10 cellular contexts compared by ENCODE assay signal in the genomic region with DNA sequence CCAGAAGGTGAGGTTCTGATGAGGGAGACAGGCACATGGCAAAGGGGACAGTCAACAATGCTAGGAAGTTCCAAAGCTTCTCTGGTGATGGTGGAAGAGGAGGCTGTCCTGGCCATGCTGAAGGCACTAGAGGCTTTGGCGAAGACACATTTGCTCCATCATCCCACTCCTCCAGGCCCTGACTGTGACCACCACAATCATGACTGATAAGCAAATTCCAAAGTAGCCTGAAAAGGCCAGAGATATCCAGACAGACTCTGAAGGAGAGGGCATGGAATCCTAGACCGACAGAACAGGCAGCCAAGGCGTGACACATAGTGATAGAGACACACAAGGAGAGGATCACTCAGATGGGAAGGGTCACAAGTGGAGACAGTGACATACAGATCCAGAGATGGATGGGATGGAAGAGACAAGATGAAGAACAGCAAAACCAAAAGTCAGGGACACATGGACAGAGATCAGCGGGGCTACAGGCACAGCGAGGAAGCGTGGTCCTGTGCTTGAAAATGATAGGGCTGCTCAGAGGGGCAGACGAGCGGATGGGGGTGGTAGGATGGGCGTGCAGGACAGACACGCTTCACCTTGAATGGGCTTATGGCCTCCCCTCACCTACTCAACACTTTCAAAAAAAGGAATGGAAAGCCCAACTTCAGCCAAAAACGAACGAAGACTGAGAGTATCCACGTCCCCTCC. TPM values are rescaled to one million over a fixed set of nuclear protein-coding genes. Genes with fewer than 3 reads are reported as not detected.
DNase-seq lines count a peak whose midpoint lies in the region; ATAC-seq and TF ChIP-seq lines count a peak whose summit lies in the region.
"Had no signal": no experiment of that assay in that cellular context is flagged by ENCODE, and none has a peak within 500 bp of the region (broad histone marks: within the 10 kb centered on the region; RNA-seq: fewer than 3 reads in every experiment).

No MANE protein-coding gene starts in this region.

- peak overlapping the region; percentile 93 for H3K4me3 ChIP-seq in H7 (ENCODE audit: insufficient read depth, low read depth, low read length)
- H3K4me3 ChIP-seq in WI38 (ENCODE audit: low read depth, low read length) = peak overlapping the region; percentile 54
- H3K4me3 ChIP-seq in iPS-15b (ENCODE audit: low read depth, low read length) = peak overlapping the region; percentile 88
- H3K4me3 ChIP-seq in spleen = peak overlapping the region in 7 of 8 donors; percentile 49 to 80 (median 72)

- no peak for DNase-seq in H7
- DNase-seq in spleen = no peak
- DNase-seq in nephron progenitor cell = no peak
- DNase-seq in SKM-1 (lab: John Stamatoyannopoulos, UW; ENCODE audit: unreplicated experiment) = no peak
- no peak for DNase-seq in DMS114 treated with DMSO at 0.1 percent for 48 hours (lab: John Stamatoyannopoulos, UW; ENCODE audit: unreplicated experiment)
- DNase-seq: NCI-H2107 had no signal

- H3K4me3 Mint-ChIP-seq in nephron progenitor cell = no peak overlapping the region
- H3K4me3 Mint-ChIP-seq: activated B cell treated with CpG ODN at 0.5 μM for 24 hours had no signal

- no peaks in the 10 kb centered on the region for H3K9me3 ChIP-seq in iPS-15b (ENCODE audit: control insufficient read depth, insufficient read depth, low read length)
- H3K9me3 ChIP-seq in spleen = no peaks in the 10 kb centered on the region

- WGBS in spleen, 5 donors = 49 to 80% (median 56%) methylated on average over 10 to 13 of the region's 13 CpGs

- H3K9me3 Mint-ChIP-seq in nephron progenitor cell = no peaks in the 10 kb centered on the region
- H3K9me3 Mint-ChIP-seq: activated B cell treated with CpG ODN at 0.5 μM for 24 hours had no signal

- TF ChIP-seq CTCF in WI38 (IDR thresholded peaks at IDR 0.05; ENCODE audit: low read depth, low read length) (no peak), spleen (IDR thresholded peaks at IDR 0.05 in 8 of 11, conservative IDR thresholded peaks at IDR 0.05 in 3 of 11) (no peak), nephron progenitor cell (IDR thresholded peaks at IDR 0.05) (no peak)

- no peaks in the 10 kb centered on the region for H3K36me3 Mint-ChIP-seq in nephron progenitor cell (ENCODE audit: low read depth)

- no peak for ATAC-seq in GM18505 (IDR thresholded peaks at IDR 0.05; ENCODE audit: unreplicated experiment)

- peaks cover 8% of the 10 kb centered on the region for H3K4me1 Mint-ChIP-seq in nephron progenitor cell

- no peak overlapping the region for H3K27ac Mint-ChIP-seq in nephron progenitor cell

- peak overlapping the region in 3 of 8 donors; percentile 65 to 77 (median 68) for H3K27ac ChIP-seq in spleen

- intact Hi-C loops in spleen (cut with DNase I; ENCODE audit: low total_unique reads) = no loop called here

- TF ChIP-seq POLR2A in spleen (IDR thresholded peaks at IDR 0.05) (no peak), GM18505 (IDR thresholded peaks at IDR 0.05; ENCODE audit: borderline replicate concordance, extremely low read depth, insufficient read depth, insufficient read length) (no peak)

- H3K27me3 Mint-ChIP-seq in nephron progenitor cell (ENCODE audit: low read depth, poor library complexity) = peaks cover 3% of the 10 kb centered on the region
- H3K27me3 Mint-ChIP-seq: activated B cell treated with CpG ODN at 0.5 μM for 24 hours had no signal

- no peaks in the 10 kb centered on the region for H3K27me3 ChIP-seq in H7 (ENCODE audit: control insufficient read depth, insufficient read depth, low read length)
- no peaks in the 10 kb centered on the region for H3K27me3 ChIP-seq in iPS-15b (ENCODE audit: control insufficient read depth, insufficient read depth, low read length)
- H3K27me3 ChIP-seq in spleen (replicated peaks in 1 of 7) = peaks cover 0 to 11% (median 0%) of the 10 kb centered on the region in 7 donors

- H3K36me3 ChIP-seq in H7 (replicated peaks; ENCODE audit: control insufficient read depth, insufficient read depth, low read length) (no peaks in the 10 kb centered on the region), iPS-15b (ENCODE audit: control insufficient read depth, insufficient read depth, low read length) (no peaks in the 10 kb centered on the region), spleen (no peaks in the 10 kb centered on the region)

- H3K4me1 ChIP-seq in iPS-15b (ENCODE audit: control insufficient read depth, insufficient read depth, low read length) (peaks cover 48% of the 10 kb centered on the region), spleen (peaks cover 3 to 41% (median 20%) of the 10 kb centered on the region in 6 donors)

- H3K9ac ChIP-seq in iPS-15b (ENCODE audit: low read depth, low read length) = peak overlapping the region; percentile 76

RNA-seq across cellular contexts. Expression of a gene that starts 1.3 kb away (rescaled TPM):
- total RNA-seq in H7 (2014; rRNA removed; shearing (Covaris generic)) = 2.2 and 3.4 TPM in 2 replicates
- total RNA-seq in spleen = 1 to 10 TPM in 5 of 7 donors, under 1 TPM in 2; 0.42 to 2.9 (median 1.5) TPM
- under 1 TPM; 0.09 to 0.35 (median 0.11) TPM for polyA plus RNA-seq in spleen

RNA-seq across cellular contexts. Expression of a gene that starts 5.8 kb away (rescaled TPM):
- total RNA-seq in H7 (2014; rRNA removed; shearing (Covaris generic)) = 12.1 and 14.0 TPM in 2 replicates
- total RNA-seq in spleen = 10 to 100 TPM; 16.8 to 25.4 (median 18.6) TPM
- 10 to 100 TPM in 1 of 3 donors, 1 to 10 TPM in 2; 4.5 to 14.2 (median 8.9) TPM for polyA plus RNA-seq in spleen

RNA-seq across cellular contexts. Expression of a gene that starts 17.3 kb away (rescaled TPM):
- 83.3 and 94.9 TPM in 2 replicates for total RNA-seq in H7 (2014; rRNA removed; shearing (Covaris generic))
- 100 to 1,000 TPM; 139 to 261 (median 193) TPM for total RNA-seq in spleen
- 100 to 1,000 TPM; 126 to 267 (median 176) TPM for polyA plus RNA-seq in spleen

RNA-seq across cellular contexts. Expression of a gene that starts 28.3 kb away (rescaled TPM):
- 1.4 and 2.0 TPM in 2 replicates for total RNA-seq in H7 (2014; rRNA removed; shearing (Covaris generic))
- 10 to 100 TPM in 2 of 7 donors, 1 to 10 TPM in 5; 1.2 to 17.3 (median 5.8) TPM for total RNA-seq in spleen
- polyA plus RNA-seq in spleen = under 1 TPM; 0.70 to 0.93 (median 0.93) TPM
